In genomic region chr22:42951093-42951710, GRCh38 we compare ENCODE assay signal across 1 cellular context.
TF ChIP-seq lines count a peak whose summit lies in the region.

No MANE protein-coding gene starts in this region.

TF ChIP-seq in GM12891, 5 proteins besides CTCF, POLR2A, EP300 and RAD21:
- peak; percentile 16; the same call in 1 of the 2 replicates for TF ChIP-seq POLR2AphosphoS5 (IDR thresholded peaks at IDR 0.05; ENCODE audit: low read depth, low read length)
- TF ChIP-seq TAF1 (IDR thresholded peaks at IDR 0.05; ENCODE audit: low read depth, low read length) = no peak
TF ChIP-seq in GM12891: peak in this region for 1.
